In the genomic region with DNA sequence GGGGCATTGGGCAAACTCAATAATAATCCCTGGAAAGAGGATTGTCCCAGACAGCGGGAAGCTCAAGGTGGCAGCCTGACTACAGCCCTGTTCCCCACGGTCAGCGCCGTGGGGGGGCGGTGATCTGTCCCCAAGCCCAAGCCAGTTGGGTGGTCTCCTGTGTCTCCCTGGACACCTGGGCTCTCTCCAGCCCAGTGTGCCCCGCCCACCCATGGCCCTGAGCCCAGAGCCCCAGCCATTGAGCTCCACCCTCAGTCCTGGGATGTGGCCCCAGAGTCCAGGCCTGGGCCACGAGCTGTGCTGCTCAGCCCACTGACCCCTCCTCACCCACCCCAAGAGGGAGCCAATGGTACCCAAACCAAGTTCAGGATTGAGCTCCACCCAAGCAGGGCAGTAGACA, we compare ENCODE assay signal across 2 cellular contexts.
A peak's percentile ranks its signal among the peaks of the same experiment; 100 is the strongest.
TF ChIP-seq lines count a peak whose summit lies in the region.

No MANE protein-coding gene starts in this region.

TF ChIP-seq in HEK293, 187 proteins besides CTCF, POLR2A, EP300 and RAD21 (continued from another document):
- TF ChIP-seq, protein P1, sequence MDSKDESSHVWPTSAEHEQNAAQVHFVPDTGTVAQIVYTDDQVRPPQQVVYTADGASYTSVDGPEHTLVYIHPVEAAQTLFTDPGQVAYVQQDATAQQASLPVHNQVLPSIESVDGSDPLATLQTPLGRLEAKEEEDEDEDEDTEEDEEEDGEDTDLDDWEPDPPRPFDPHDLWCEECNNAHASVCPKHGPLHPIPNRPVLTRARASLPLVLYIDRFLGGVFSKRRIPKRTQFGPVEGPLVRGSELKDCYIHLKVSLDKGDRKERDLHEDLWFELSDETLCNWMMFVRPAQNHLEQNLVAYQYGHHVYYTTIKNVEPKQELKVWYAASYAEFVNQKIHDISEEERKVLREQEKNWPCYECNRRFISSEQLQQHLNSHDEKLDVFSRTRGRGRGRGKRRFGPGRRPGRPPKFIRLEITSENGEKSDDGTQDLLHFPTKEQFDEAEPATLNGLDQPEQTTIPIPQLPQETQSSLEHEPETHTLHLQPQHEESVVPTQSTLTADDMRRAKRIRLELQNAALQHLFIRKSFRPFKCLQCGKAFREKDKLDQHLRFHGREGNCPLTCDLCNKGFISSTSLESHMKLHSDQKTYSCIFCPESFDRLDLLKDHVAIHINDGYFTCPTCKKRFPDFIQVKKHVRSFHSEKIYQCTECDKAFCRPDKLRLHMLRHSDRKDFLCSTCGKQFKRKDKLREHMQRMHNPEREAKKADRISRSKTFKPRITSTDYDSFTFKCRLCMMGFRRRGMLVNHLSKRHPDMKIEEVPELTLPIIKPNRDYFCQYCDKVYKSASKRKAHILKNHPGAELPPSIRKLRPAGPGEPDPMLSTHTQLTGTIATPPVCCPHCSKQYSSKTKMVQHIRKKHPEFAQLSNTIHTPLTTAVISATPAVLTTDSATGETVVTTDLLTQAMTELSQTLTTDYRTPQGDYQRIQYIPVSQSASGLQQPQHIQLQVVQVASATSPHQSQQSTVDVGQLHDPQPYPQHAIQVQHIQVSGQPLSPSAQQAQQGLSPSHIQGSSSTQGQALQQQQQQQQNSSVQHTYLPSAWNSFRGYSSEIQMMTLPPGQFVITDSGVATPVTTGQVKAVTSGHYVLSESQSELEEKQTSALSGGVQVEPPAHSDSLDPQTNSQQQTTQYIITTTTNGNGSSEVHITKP (tag by site-specific recombination; IDR thresholded peaks at IDR 0.05) = peak; percentile 44; the same call in 1 of the 2 replicates
TF ChIP-seq in HEK293: peak in this region for 1.

TF ChIP-seq in WTC11, 78 proteins besides CTCF, POLR2A, EP300 and RAD21 (continued from another document):
- TF ChIP-seq, protein P2, sequence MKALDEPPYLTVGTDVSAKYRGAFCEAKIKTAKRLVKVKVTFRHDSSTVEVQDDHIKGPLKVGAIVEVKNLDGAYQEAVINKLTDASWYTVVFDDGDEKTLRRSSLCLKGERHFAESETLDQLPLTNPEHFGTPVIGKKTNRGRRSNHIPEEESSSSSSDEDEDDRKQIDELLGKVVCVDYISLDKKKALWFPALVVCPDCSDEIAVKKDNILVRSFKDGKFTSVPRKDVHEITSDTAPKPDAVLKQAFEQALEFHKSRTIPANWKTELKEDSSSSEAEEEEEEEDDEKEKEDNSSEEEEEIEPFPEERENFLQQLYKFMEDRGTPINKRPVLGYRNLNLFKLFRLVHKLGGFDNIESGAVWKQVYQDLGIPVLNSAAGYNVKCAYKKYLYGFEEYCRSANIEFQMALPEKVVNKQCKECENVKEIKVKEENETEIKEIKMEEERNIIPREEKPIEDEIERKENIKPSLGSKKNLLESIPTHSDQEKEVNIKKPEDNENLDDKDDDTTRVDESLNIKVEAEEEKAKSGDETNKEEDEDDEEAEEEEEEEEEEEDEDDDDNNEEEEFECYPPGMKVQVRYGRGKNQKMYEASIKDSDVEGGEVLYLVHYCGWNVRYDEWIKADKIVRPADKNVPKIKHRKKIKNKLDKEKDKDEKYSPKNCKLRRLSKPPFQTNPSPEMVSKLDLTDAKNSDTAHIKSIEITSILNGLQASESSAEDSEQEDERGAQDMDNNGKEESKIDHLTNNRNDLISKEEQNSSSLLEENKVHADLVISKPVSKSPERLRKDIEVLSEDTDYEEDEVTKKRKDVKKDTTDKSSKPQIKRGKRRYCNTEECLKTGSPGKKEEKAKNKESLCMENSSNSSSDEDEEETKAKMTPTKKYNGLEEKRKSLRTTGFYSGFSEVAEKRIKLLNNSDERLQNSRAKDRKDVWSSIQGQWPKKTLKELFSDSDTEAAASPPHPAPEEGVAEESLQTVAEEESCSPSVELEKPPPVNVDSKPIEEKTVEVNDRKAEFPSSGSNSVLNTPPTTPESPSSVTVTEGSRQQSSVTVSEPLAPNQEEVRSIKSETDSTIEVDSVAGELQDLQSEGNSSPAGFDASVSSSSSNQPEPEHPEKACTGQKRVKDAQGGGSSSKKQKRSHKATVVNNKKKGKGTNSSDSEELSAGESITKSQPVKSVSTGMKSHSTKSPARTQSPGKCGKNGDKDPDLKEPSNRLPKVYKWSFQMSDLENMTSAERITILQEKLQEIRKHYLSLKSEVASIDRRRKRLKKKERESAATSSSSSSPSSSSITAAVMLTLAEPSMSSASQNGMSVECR (CRISPR knock-in tag; IDR thresholded peaks at IDR 0.05; ENCODE audit: borderline replicate concordance) = no peak
- no peak for TF ChIP-seq ELF4 (CRISPR knock-in tag; IDR thresholded peaks at IDR 0.05; ENCODE audit: low read depth)
- TF ChIP-seq, protein P3, sequence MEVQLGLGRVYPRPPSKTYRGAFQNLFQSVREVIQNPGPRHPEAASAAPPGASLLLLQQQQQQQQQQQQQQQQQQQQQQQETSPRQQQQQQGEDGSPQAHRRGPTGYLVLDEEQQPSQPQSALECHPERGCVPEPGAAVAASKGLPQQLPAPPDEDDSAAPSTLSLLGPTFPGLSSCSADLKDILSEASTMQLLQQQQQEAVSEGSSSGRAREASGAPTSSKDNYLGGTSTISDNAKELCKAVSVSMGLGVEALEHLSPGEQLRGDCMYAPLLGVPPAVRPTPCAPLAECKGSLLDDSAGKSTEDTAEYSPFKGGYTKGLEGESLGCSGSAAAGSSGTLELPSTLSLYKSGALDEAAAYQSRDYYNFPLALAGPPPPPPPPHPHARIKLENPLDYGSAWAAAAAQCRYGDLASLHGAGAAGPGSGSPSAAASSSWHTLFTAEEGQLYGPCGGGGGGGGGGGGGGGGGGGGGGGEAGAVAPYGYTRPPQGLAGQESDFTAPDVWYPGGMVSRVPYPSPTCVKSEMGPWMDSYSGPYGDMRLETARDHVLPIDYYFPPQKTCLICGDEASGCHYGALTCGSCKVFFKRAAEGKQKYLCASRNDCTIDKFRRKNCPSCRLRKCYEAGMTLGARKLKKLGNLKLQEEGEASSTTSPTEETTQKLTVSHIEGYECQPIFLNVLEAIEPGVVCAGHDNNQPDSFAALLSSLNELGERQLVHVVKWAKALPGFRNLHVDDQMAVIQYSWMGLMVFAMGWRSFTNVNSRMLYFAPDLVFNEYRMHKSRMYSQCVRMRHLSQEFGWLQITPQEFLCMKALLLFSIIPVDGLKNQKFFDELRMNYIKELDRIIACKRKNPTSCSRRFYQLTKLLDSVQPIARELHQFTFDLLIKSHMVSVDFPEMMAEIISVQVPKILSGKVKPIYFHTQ (CRISPR knock-in tag; IDR thresholded peaks at IDR 0.05) = no peak
- TF ChIP-seq, protein P4, sequence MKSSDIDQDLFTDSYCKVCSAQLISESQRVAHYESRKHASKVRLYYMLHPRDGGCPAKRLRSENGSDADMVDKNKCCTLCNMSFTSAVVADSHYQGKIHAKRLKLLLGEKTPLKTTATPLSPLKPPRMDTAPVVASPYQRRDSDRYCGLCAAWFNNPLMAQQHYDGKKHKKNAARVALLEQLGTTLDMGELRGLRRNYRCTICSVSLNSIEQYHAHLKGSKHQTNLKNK (CRISPR knock-in tag; IDR thresholded peaks at IDR 0.05) = no peak
- TF ChIP-seq ZNF396 (CRISPR knock-in tag; IDR thresholded peaks at IDR 0.05; ENCODE audit: borderline replicate concordance) = no peak
- no peak for TF ChIP-seq FOXP1 (CRISPR knock-in tag; IDR thresholded peaks at IDR 0.05; ENCODE audit: borderline replicate concordance)
- TF ChIP-seq, protein P5, sequence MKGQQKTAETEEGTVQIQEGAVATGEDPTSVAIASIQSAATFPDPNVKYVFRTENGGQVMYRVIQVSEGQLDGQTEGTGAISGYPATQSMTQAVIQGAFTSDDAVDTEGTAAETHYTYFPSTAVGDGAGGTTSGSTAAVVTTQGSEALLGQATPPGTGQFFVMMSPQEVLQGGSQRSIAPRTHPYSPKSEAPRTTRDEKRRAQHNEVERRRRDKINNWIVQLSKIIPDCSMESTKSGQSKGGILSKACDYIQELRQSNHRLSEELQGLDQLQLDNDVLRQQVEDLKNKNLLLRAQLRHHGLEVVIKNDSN (CRISPR knock-in tag; IDR thresholded peaks at IDR 0.05) = no peak
- TF ChIP-seq, protein P6, sequence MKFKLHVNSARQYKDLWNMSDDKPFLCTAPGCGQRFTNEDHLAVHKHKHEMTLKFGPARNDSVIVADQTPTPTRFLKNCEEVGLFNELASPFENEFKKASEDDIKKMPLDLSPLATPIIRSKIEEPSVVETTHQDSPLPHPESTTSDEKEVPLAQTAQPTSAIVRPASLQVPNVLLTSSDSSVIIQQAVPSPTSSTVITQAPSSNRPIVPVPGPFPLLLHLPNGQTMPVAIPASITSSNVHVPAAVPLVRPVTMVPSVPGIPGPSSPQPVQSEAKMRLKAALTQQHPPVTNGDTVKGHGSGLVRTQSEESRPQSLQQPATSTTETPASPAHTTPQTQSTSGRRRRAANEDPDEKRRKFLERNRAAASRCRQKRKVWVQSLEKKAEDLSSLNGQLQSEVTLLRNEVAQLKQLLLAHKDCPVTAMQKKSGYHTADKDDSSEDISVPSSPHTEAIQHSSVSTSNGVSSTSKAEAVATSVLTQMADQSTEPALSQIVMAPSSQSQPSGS (CRISPR knock-in tag; IDR thresholded peaks at IDR 0.05; ENCODE audit: borderline replicate concordance, low read depth) = no peak
